In genomic region chr11:113319085-113319484, GRCh38 we compare ENCODE assay signal across 9 cellular contexts.
"Had no signal": no experiment of that assay in that cellular context is flagged by ENCODE, and none has a peak within 500 bp of the region (broad histone marks: within the 10 kb centered on the region; RNA-seq: fewer than 3 reads in every experiment).

No MANE protein-coding gene starts in this region.

- H3K4me1 ChIP-seq: HAP-1 had no signal

- H3K36me3 ChIP-seq: HAP-1 had no signal

- H2AFZ ChIP-seq: GM23248 had no signal

- H3K9me3 Mint-ChIP-seq: HFFc6, IgD-negative memory B cell had no signal

- DNase-seq: GM23248, GOT3, H7, HFFc6, KG1 had no signal

- H3K27me3 Mint-ChIP-seq: IgD-negative memory B cell had no signal

- H3K4me3 Mint-ChIP-seq: HFFc6 had no signal

- H3K27ac Mint-ChIP-seq: HFFc6, IgD-negative memory B cell had no signal

- H3K27ac ChIP-seq: GM23248, HL-60 had no signal

- H3K9ac ChIP-seq: GM23248 had no signal

- H3K4me3 ChIP-seq: GM23248, HAP-1 had no signal

- ATAC-seq: HCT116 had no signal

- H3K9me3 ChIP-seq: HAP-1 had no signal
